ENCODE assay signal across 11 cellular contexts in genomic region chr9:136741885-136742568, GRCh38. TPM values are rescaled to one million over a fixed set of nuclear protein-coding genes. Genes with fewer than 3 reads are reported as not detected.
A peak's percentile ranks its signal among the peaks of the same experiment; 100 is the strongest.
DNase-seq lines count a peak whose midpoint lies in the region; ATAC-seq and TF ChIP-seq lines count a peak whose summit lies in the region.
"Had no signal": no experiment of that assay in that cellular context is flagged by ENCODE, and none has a peak within 500 bp of the region (broad histone marks: within the 10 kb centered on the region; RNA-seq: fewer than 3 reads in every experiment).

No MANE protein-coding gene starts in this region.

- peak; percentile 53 for ATAC-seq in HG03108 (IDR thresholded peaks at IDR 0.05; ENCODE audit: unreplicated experiment)
- peak; percentile 34 for ATAC-seq in activated naive CD8-positive, alpha-beta T cell treated with anti-CD3 and anti-CD28 coated beads, Interleukin-2, amount 50 U/mL, for 24 hours

- no peak for TF ChIP-seq CTCF in GM10266 (IDR thresholded peaks at IDR 0.05; ENCODE audit: control insufficient read depth, insufficient read depth, low read depth, missing control alignments)

- DNase-seq in GM10266 (ENCODE audit: extremely low spot score) (peak; percentile 89), Ammon's horn (ENCODE audit: low spot score) (no peak), posterior vena cava (ENCODE audit: low spot score) (no peak), NCI-H748 (lab: John Stamatoyannopoulos, UW; ENCODE audit: unreplicated experiment) (no peak)
- DNase-seq in activated naive CD8-positive, alpha-beta T cell treated with anti-CD3 and anti-CD28 coated beads, Interleukin-2, amount 50 U/mL, for 24 hours = peak; percentile 71
- DNase-seq: NCI-H1048 had no signal

- H3K9me3 Mint-ChIP-seq in activated naive CD8-positive, alpha-beta T cell treated with anti-CD3 and anti-CD28 coated beads, Interleukin-2, amount 50 U/mL, for 24 hours = no peaks in the 10 kb centered on the region

- no peak overlapping the region for H3K27ac Mint-ChIP-seq in activated naive CD8-positive, alpha-beta T cell treated with anti-CD3 and anti-CD28 coated beads, Interleukin-2, amount 50 U/mL, for 24 hours

- no peak overlapping the region for H3K9ac ChIP-seq in rectal smooth muscle tissue (ENCODE audit: low read length)

- H3K4me3 Mint-ChIP-seq in activated naive CD8-positive, alpha-beta T cell treated with anti-CD3 and anti-CD28 coated beads, Interleukin-2, amount 50 U/mL, for 24 hours = peak overlapping the region; percentile 63

- H3K36me3 Mint-ChIP-seq in activated naive CD8-positive, alpha-beta T cell treated with anti-CD3 and anti-CD28 coated beads, Interleukin-2, amount 50 U/mL, for 24 hours (ENCODE audit: low read depth) = no peaks in the 10 kb centered on the region

- no peaks in the 10 kb centered on the region for H3K27me3 Mint-ChIP-seq in activated naive CD8-positive, alpha-beta T cell treated with anti-CD3 and anti-CD28 coated beads, Interleukin-2, amount 50 U/mL, for 24 hours

- no peaks in the 10 kb centered on the region for H3K4me1 ChIP-seq in rectal smooth muscle tissue (ENCODE audit: control insufficient read depth, insufficient read depth, low read length)

- peaks cover 19% of the 10 kb centered on the region for H3K27me3 ChIP-seq in rectal smooth muscle tissue (ENCODE audit: control insufficient read depth, insufficient read depth, low read length)

- intact Hi-C loops in posterior vena cava (cut with DNase I) = no loop called here

- H3K27ac ChIP-seq in rectal smooth muscle tissue (ENCODE audit: low read depth, low read length) = no peak overlapping the region
- H3K27ac ChIP-seq: neutrophil, SJCRH30 had no signal

- peak overlapping the region; percentile 31 for H3K4me3 ChIP-seq in rectal smooth muscle tissue (ENCODE audit: low read length)
- H3K4me3 ChIP-seq: SJCRH30 had no signal

- H3K4me1 Mint-ChIP-seq in activated naive CD8-positive, alpha-beta T cell treated with anti-CD3 and anti-CD28 coated beads, Interleukin-2, amount 50 U/mL, for 24 hours = peaks cover 24% of the 10 kb centered on the region

- H3K36me3 ChIP-seq in rectal smooth muscle tissue (ENCODE audit: control insufficient read depth, insufficient read depth, low read length) = no peaks in the 10 kb centered on the region
- H3K36me3 ChIP-seq: neutrophil, SJCRH30 had no signal

RNA-seq across cellular contexts. Expression of gene LCN10, which starts 0.7 kb away (rescaled TPM):
- total RNA-seq in posterior vena cava = 10 to 100 TPM in 1 of 2 donors, 1 to 10 TPM in 1; 9.2 to 10.0 TPM
- total RNA-seq: SJCRH30 had no signal

RNA-seq across cellular contexts. Expression of gene LCN6, which starts 6.3 kb away (rescaled TPM):
- 10 to 100 TPM; 22.8 to 36.9 TPM for total RNA-seq in posterior vena cava
- total RNA-seq: dermis microvascular lymphatic vessel endothelial cell, SJCRH30 had no signal

RNA-seq across cellular contexts. Expression of gene LCN8, which starts 16.0 kb away (rescaled TPM):
- total RNA-seq in posterior vena cava = not detected
- total RNA-seq: dermis microvascular lymphatic vessel endothelial cell, SJCRH30 had no signal

RNA-seq across cellular contexts. Expression of gene LCN15, which starts 22.3 kb away (rescaled TPM):
- total RNA-seq in posterior vena cava = not detected
- total RNA-seq: SJCRH30 had no signal

RNA-seq across cellular contexts. Expression of gene DIPK1B, which starts 29.7 kb away (rescaled TPM):
- 1 to 10 TPM; 7.1 to 8.3 TPM for total RNA-seq in posterior vena cava

Comparison
In these comparisons a context has a peak if more than half of its experiments do, and no peak if none do; other contexts are left out.
1. DNase-seq: peak in GM10266 (single experiment) and activated naive CD8-positive, alpha-beta T cell treated with anti-CD3 and anti-CD28 coated beads, Interleukin-2, amount 50 U/mL, for 24 hours (single experiment); none in Ammon's horn (single experiment), posterior vena cava (single experiment) and NCI-H748 (single experiment).